Comparison of ENCODE assay signal across 1 cellular context in the genomic region with DNA sequence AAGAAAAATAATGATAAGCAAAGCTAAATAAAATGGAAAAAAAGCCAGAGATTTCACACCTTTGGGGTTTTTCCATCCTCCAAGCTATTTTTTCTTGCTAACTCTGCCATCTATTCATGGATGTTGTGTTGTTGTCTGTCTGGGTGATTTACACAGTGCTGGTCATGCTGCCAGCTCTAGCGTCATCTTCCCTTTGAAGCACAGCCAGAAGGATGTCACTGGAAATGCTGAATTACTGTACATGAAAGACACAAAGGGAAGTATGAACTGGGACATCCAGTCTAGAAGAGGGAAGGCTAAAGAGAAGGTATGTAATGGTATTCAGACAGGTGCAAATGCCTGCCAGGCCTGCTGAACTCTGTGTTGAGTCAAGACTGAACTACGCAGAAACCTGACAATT.
TF ChIP-seq lines count a peak whose summit lies in the region.

No MANE protein-coding gene starts in this region.

TF ChIP-seq in endothelial cell of umbilical vein, 7 proteins besides CTCF, POLR2A, EP300 and RAD21 (continued from another document):
- TF ChIP-seq FOS (IDR thresholded peaks at IDR 0.05; ENCODE audit: borderline replicate concordance, insufficient read depth, low read length) (no peak), GATA2 (IDR thresholded peaks at IDR 0.05; ENCODE audit: insufficient read depth, insufficient read length, low read depth, low read length) (no peak), MYC (IDR thresholded peaks at IDR 0.05; ENCODE audit: low read depth, low read length) (no peak)
